In the genomic region with DNA sequence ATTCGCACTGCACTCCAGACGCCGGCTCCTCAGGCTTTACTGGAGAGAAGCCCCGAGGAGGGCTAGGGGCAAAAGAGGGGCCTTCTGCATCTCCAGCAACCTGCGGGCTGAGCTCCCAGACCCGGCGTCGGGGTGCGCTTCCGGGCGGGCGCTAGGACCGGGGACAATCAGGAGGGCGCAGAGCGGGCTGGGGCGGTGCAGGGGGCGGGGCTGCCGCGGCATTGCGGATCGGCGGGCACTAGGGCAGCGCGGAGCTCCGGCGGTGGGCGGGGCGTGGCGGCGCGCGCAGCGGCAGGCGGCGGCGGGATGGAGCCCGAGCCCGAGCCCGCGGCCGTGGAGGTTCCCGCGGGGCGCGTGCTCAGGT, we compare ENCODE assay signal across 8 cellular contexts. TPM values are rescaled to one million over a fixed set of nuclear protein-coding genes. Genes with fewer than 3 reads are reported as not detected.
DNase-seq lines count a peak whose midpoint lies in the region; ATAC-seq and TF ChIP-seq lines count a peak whose summit lies in the region.

A gene (plus strand): TSS at position 274 of the 364 bp plus-strand sequence. CDS start 33 bp downstream, at position 307.

- H3K4me3 Mint-ChIP-seq in mesothelial cell of epicardium, result peak within 1 kb of the TSS; percentile 84

- no peaks in the 10 kb centered on the region for H3K9me2 ChIP-seq in OCI-LY1 (ENCODE audit: low read depth, low read length)

- 0 out of 2 replicates have a peak, but pooled peaks cover 11% of the 10 kb centered on the region for H3K4me1 ChIP-seq in HUES64 (ENCODE audit: insufficient read depth, low read length)
- peaks cover 24% of the 10 kb centered on the region for H3K4me1 ChIP-seq in OCI-LY1 (ENCODE audit: insufficient read depth, low read length, severe bottlenecking)

- TF ChIP-seq CTCF in OCI-LY1 (IDR thresholded peaks at IDR 0.05; ENCODE audit: low read length) (no peak), mesothelial cell of epicardium (IDR thresholded peaks at IDR 0.05; ENCODE audit: unreplicated experiment) (no peak)

- H3K9me3 ChIP-seq in HUES64 (ENCODE audit: insufficient read depth, low read depth, low read length) (no peaks in the 10 kb centered on the region), OCI-LY1 (ENCODE audit: low read length) (no peaks in the 10 kb centered on the region)

- H2AFZ ChIP-seq in OCI-LY1 (ENCODE audit: low read length), result no peak within 1 kb of the TSS

- peaks cover 5% of the 10 kb centered on the region for H3K36me3 Mint-ChIP-seq in mesothelial cell of epicardium

- H3K4me3 ChIP-seq in HUES64 (ENCODE audit: low read length) (peak within 1 kb of the TSS; percentile 95), OCI-LY1 (ENCODE audit: low read depth, low read length, poor library complexity, severe bottlenecking) (peak within 1 kb of the TSS; percentile 85)

- no peaks in the 10 kb centered on the region for H3K27me3 ChIP-seq in HUES64 (ENCODE audit: insufficient read depth, low read length)
- no peaks in the 10 kb centered on the region for H3K27me3 ChIP-seq in OCI-LY1 (ENCODE audit: insufficient read depth, low read length)

- peak within 1 kb of the TSS; percentile 88 for H3K4me2 ChIP-seq in OCI-LY1 (ENCODE audit: low read length)

- peak; percentile 91 for DNase-seq in COLO668 (lab: John Stamatoyannopoulos, UW; ENCODE audit: unreplicated experiment)
- DNase-seq in activated CD8-positive, alpha-beta memory T cell treated with anti-CD3 and anti-CD28 coated beads, Interleukin-2, amount 50 U/mL, for 4 hours, result peak; percentile 96
- peak; percentile 89 to 92 for DNase-seq in mesothelial cell of epicardium (ENCODE audit: low spot score in 2 of 2, unreplicated experiment in 2 of 2)
- peak; percentile 94 to 96 for DNase-seq in stimulated activated CD8-positive, alpha-beta memory T cell treated with anti-CD3 and anti-CD28 coated beads, Interleukin-15, amount 100 ng/mL, for 48 hours (ENCODE audit: low read depth in 2 of 2)

- no peaks in the 10 kb centered on the region for H3F3A ChIP-seq in OCI-LY1 (ENCODE audit: insufficient read depth, low read length)

- H3K79me2 ChIP-seq in OCI-LY1 (ENCODE audit: insufficient read depth, low read length), result no peaks in the 10 kb centered on the region

- no peaks in the 10 kb centered on the region for H3K9me3 Mint-ChIP-seq in mesothelial cell of epicardium

- H3K9ac ChIP-seq in HUES64 (ENCODE audit: low read depth, low read length) (peak within 1 kb of the TSS; percentile 61), OCI-LY1 (ENCODE audit: low read length) (peak within 1 kb of the TSS; percentile 73)

- peak within 1 kb of the TSS; percentile 89 for H3K27ac Mint-ChIP-seq in mesothelial cell of epicardium

- no peaks in the 10 kb centered on the region for H3K27me3 Mint-ChIP-seq in mesothelial cell of epicardium (ENCODE audit: low read depth)

- H3K27ac ChIP-seq in HUES64 (ENCODE audit: low read depth, low read length), result peak within 1 kb of the TSS; percentile 78
- no peak within 1 kb of the TSS for H3K27ac ChIP-seq in OCI-LY1 (ENCODE audit: low read depth, low read length, poor library complexity, severe bottlenecking)

- in situ Hi-C loops in endometrial microvascular endothelial cells (cut with HindIII; ENCODE audit: inconsistent ontology term, low pct_unique_long_range_greater_than_20kb, low sequenced_read_pairs), result no loop called here

- peak; percentile 72 for ATAC-seq in GM21381 (IDR thresholded peaks at IDR 0.05; ENCODE audit: unreplicated experiment)

- H3K36me3 ChIP-seq in HUES64 (ENCODE audit: insufficient read depth, low read length), result peaks cover 31% of the 10 kb centered on the region
- H3K36me3 ChIP-seq in OCI-LY1 (ENCODE audit: insufficient read depth, low read length), result peaks cover 7% of the 10 kb centered on the region; the same call in 1 of the 2 replicates

- WGBS in HUES64, result under 1% methylated on average over 45 of the region's 45 CpGs

- peaks cover 37% of the 10 kb centered on the region for H3K4me1 Mint-ChIP-seq in mesothelial cell of epicardium

- no peaks in the 10 kb centered on the region for H4K20me1 ChIP-seq in OCI-LY1 (ENCODE audit: insufficient read depth, low read length)

RNA-seq across cellular contexts. Expression of the gene that starts here (rescaled TPM):
- 29.1 TPM for polyA plus RNA-seq in HUES64 (2013, experiment 1 of 2)
- 26.9 TPM for polyA plus RNA-seq in HUES64 (2013, experiment 2 of 2)
- total RNA-seq in endometrial microvascular endothelial cells (ENCODE audit: inconsistent ontology term), result 54.8 TPM
- 27.2 to 31.8 TPM (median 31.8 TPM) in 3 replicates for total RNA-seq in mesothelial cell of epicardium
